ENCODE assay signal across 27 cellular contexts in genomic region chr3:123137001-123137400, GRCh38.
DNase-seq lines count a peak whose midpoint lies in the region; ATAC-seq, FAIRE-seq and TF ChIP-seq lines count a peak whose summit lies in the region.
"Had no signal": no experiment of that assay in that cellular context is flagged by ENCODE, and none has a peak within 500 bp of the region (broad histone marks: within the 10 kb centered on the region; RNA-seq: fewer than 3 reads in every experiment).

No MANE protein-coding gene starts in this region.

- in situ Hi-C loops in HepG2 (cut with HindIII; ENCODE audit: extremely low pct_ligation_motif_present, low pct_unique_long_range_greater_than_20kb), result no loop called here

- H3K4me2 ChIP-seq in HepG2 (ENCODE audit: low read depth, low read length), result no peak overlapping the region

- H3K36me3 ChIP-seq in HepG2 (replicated peaks in 1 of 2; ENCODE audit: control insufficient read depth in 1 of 2, insufficient read depth in 2 of 2, low read length in 2 of 2), result peaks cover 27 to 81% of the 10 kb centered on the region in 2 experiments
- H3K36me3 ChIP-seq: SJSA1 had no signal

- TF ChIP-seq RAD21 in HepG2 (CRISPR knock-in tag; IDR thresholded peaks at IDR 0.05), result no peak

- ATAC-seq in T-helper 17 cell, result no peak
- no peak for ATAC-seq in HepG2
- ATAC-seq in HG02678 (IDR thresholded peaks at IDR 0.05; ENCODE audit: unreplicated experiment), result no peak
- ATAC-seq: Right ventricle myocardium inferior had no signal

- H3K4me1 Mint-ChIP-seq in T-helper 17 cell, result peaks cover 9% of the 10 kb centered on the region
- H3K4me1 Mint-ChIP-seq: CD8-positive, alpha-beta memory T cell; IgD-negative memory B cell had no signal

- CTCF ChIA-PET in HepG2 (lab: Yijun Ruan, JAX; ENCODE audit: low intra/inter-chr PET ratio, low total read pairs), result no interaction called here

- H3K27me3 Mint-ChIP-seq in T-helper 17 cell, result no peaks in the 10 kb centered on the region
- H3K27me3 Mint-ChIP-seq: CD8-positive, alpha-beta memory T cell; IgD-negative memory B cell had no signal

- no peak for TF ChIP-seq POLR2A in HepG2 (IDR thresholded peaks at IDR 0.05; ENCODE audit: insufficient read depth in 1 of 2, low read depth in 2 of 2, low read length in 2 of 2)

- no peak overlapping the region for H3K27ac ChIP-seq in HepG2 (ENCODE audit: extremely low read length, insufficient read depth, low read length)
- H3K27ac ChIP-seq: 22Rv1, SJSA1 had no signal

- H3K27me3 ChIP-seq in HepG2 (ENCODE audit: control insufficient read depth in 1 of 2, insufficient read depth in 2 of 2, low read length in 2 of 2), result no peaks in the 10 kb centered on the region
- H3K27me3 ChIP-seq: SJSA1 had no signal

- no TSS peak for BruUV-seq in HepG2 (replicated peaks; lab: Mats Ljungman, UMichigan)

- peaks cover 3% of the 10 kb centered on the region; the same call in 1 of the 2 replicates for H3K4me1 ChIP-seq in HepG2 (ENCODE audit: insufficient read depth, low read length)
- H3K4me1 ChIP-seq: SJSA1 had no signal

- no peak overlapping the region for H3K9ac ChIP-seq in HepG2 (ENCODE audit: insufficient read depth, low read depth, low read length)

- peak overlapping the region; percentile 8 for H3K27ac Mint-ChIP-seq in T-helper 17 cell
- H3K27ac Mint-ChIP-seq: CD8-positive, alpha-beta memory T cell; IgD-negative memory B cell had no signal

- no peaks in the 10 kb centered on the region for H3K9me3 ChIP-seq in T-helper 17 cell (ENCODE audit: control insufficient read depth, low read length, poor library complexity, severe bottlenecking)
- no peaks in the 10 kb centered on the region for H3K9me3 ChIP-seq in HepG2 (ENCODE audit: low read length)
- H3K9me3 ChIP-seq: SJSA1 had no signal

- no peak overlapping the region for H3K4me3 ChIP-seq in HepG2 (replicated peaks in 1 of 3; ENCODE audit: insufficient read depth in 1 of 3, low read depth in 2 of 3, low read length in 3 of 3)
- H3K4me3 ChIP-seq: SJSA1 had no signal

- 100% methylated on average over 2 of the region's 2 CpGs for WGBS in HepG2 (ENCODE audit: low lambda C conversion rate)

- intact Hi-C loops in HepG2 (cut with micrococcal nuclease; ENCODE audit: unreplicated experiment), result no loop called here

- H3K79me2 ChIP-seq in HepG2 (ENCODE audit: insufficient read depth, low read length), result no peaks in the 10 kb centered on the region

- FAIRE-seq in HepG2 (lab: Jason Lieb, UNC), result no peak
- FAIRE-seq: HTR-8/SVneo had no signal

- no peak for TF ChIP-seq CTCF in HepG2 (CRISPR knock-in tag; IDR thresholded peaks at IDR 0.05)

- H3K36me3 Mint-ChIP-seq in T-helper 17 cell (ENCODE audit: low read depth), result peaks cover 8% of the 10 kb centered on the region

- POLR2A ChIA-PET in HepG2 (lab: Yijun Ruan, JAX), result no interaction called here

- no peak overlapping the region for H3K4me3 Mint-ChIP-seq in T-helper 17 cell
- H3K4me3 Mint-ChIP-seq: CD8-positive, alpha-beta memory T cell; H9; IgD-negative memory B cell had no signal

- no peaks in the 10 kb centered on the region; the same call in none of the 2 replicates for H4K20me1 ChIP-seq in HepG2 (ENCODE audit: insufficient read depth, low read length)

- H2AFZ ChIP-seq in HepG2 (ENCODE audit: low read length), result no peak overlapping the region

- TF ChIP-seq EP300 in HepG2 (IDR thresholded peaks at IDR 0.05; ENCODE audit: low read depth in 2 of 2, low read length in 2 of 2), result no peak
- no peak for TF ChIP-seq EP300 in HepG2 (CRISPR knock-in tag; IDR thresholded peaks at IDR 0.05; ENCODE audit: borderline replicate concordance)

- peak; percentile 1 for DNase-seq in DMS53 (lab: John Stamatoyannopoulos, UW)
- DNase-seq in DMS53 treated with DMSO at 0.1 percent for 48 hours (lab: John Stamatoyannopoulos, UW; ENCODE audit: unreplicated experiment), result no peak
- DNase-seq in T-helper 17 cell, result no peak
- no peak for DNase-seq in HepG2 (ENCODE audit: low spot score)
- DNase-seq in dedifferentiated amniotic fluid mesenchymal stem cell (ENCODE audit: extremely low spot score), result no peak
- DNase-seq in NCI-H2107 treated with DMSO at 0.1 percent for 48 hours (lab: John Stamatoyannopoulos, UW; ENCODE audit: unreplicated experiment), result no peak
- DNase-seq in NCI-H2107 (lab: John Stamatoyannopoulos, UW), result no peak
- DNase-seq: C1 segment of cervical spinal cord; CD8-positive, alpha-beta memory T cell; EL; GF-D8; H9; Karpas-422; MV-4-11; NCI-H1436; NCI-H2029; NCI-H2171 treated with DMSO at 0.1 percent for 48 hours; NCI-H524 treated with DMSO at 0.1 percent for 48 hours; NCI-H82; SW 1271; T-helper 2 cell had no signal

TF ChIP-seq in HepG2, 621 proteins besides CTCF, POLR2A, EP300 and RAD21:
- TF ChIP-seq MAFK (conservative IDR thresholded peaks at IDR 0.05 in 1 of 2, IDR thresholded peaks at IDR 0.05 in 1 of 2; ENCODE audit: low read length in 2 of 2) (peak; percentile 95 to 97), MAFF (IDR thresholded peaks at IDR 0.05; ENCODE audit: low read depth, low read length) (peak; percentile 93)
- TF ChIP-seq, protein P1, sequence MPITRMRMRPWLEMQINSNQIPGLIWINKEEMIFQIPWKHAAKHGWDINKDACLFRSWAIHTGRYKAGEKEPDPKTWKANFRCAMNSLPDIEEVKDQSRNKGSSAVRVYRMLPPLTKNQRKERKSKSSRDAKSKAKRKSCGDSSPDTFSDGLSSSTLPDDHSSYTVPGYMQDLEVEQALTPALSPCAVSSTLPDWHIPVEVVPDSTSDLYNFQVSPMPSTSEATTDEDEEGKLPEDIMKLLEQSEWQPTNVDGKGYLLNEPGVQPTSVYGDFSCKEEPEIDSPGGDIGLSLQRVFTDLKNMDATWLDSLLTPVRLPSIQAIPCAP (CRISPR knock-in tag; IDR thresholded peaks at IDR 0.05; ENCODE audit: low read depth), result no peak
